In genomic region chr1:23020731-23021130, GRCh38 we compare ENCODE assay signal across 9 cellular contexts. TPM values are rescaled to one million over a fixed set of nuclear protein-coding genes. Genes with fewer than 3 reads are reported as not detected.
DNase-seq lines count a peak whose midpoint lies in the region; ATAC-seq and TF ChIP-seq lines count a peak whose summit lies in the region.
"Had no signal": no experiment of that assay in that cellular context is flagged by ENCODE, and none has a peak within 500 bp of the region (broad histone marks: within the 10 kb centered on the region; RNA-seq: fewer than 3 reads in every experiment).

No MANE protein-coding gene starts in this region.

- no peaks in the 10 kb centered on the region for H3F3A ChIP-seq in GM23338 (replicated peaks; ENCODE audit: low read depth)

- H3K27me3 ChIP-seq in GM23338 (ENCODE audit: insufficient read depth): no peaks in the 10 kb centered on the region
- H3K27me3 ChIP-seq in RWPE2 (ENCODE audit: insufficient read depth, poor library complexity, severe bottlenecking): no peaks in the 10 kb centered on the region
- H3K27me3 ChIP-seq in skeletal muscle satellite cell (ENCODE audit: control insufficient read depth, insufficient read depth, low read length): no peaks in the 10 kb centered on the region

- peak; percentile 7; the same call in 1 of the 3 replicates for ATAC-seq in GM23338
- ATAC-seq in RWPE2 (ENCODE audit: low read depth): 0 out of 3 replicates have a peak, but pooled peaks have one; percentile 16
- ATAC-seq in GM19397 (IDR thresholded peaks at IDR 0.05; ENCODE audit: unreplicated experiment): no peak
- no peak for ATAC-seq in HG03196 (IDR thresholded peaks at IDR 0.05; ENCODE audit: unreplicated experiment)

- H3K79me2 ChIP-seq in GM23338 (replicated peaks; ENCODE audit: insufficient read depth): peaks cover 64% of the 10 kb centered on the region

- H3K27me3 Mint-ChIP-seq in GM23338 (ENCODE audit: insufficient read depth, low read depth, poor library complexity): no peaks in the 10 kb centered on the region

- H3K27ac Mint-ChIP-seq in GM23338: peak overlapping the region; percentile 95; the same call in 1 of the 2 replicates

- H3K4me3 Mint-ChIP-seq in GM23338: peak overlapping the region; percentile 92

- H3K27ac ChIP-seq in GM23338 (ENCODE audit: low read depth) (no peak overlapping the region), RWPE2 (ENCODE audit: poor library complexity, severe bottlenecking) (peak overlapping the region; percentile 77)

- peak overlapping the region; percentile 95 for H3K9ac ChIP-seq in skeletal muscle satellite cell (ENCODE audit: low read depth, low read length)

- H3K4me1 Mint-ChIP-seq in GM23338: peaks cover 17% of the 10 kb centered on the region

- peaks cover 27% of the 10 kb centered on the region for H3K9me3 Mint-ChIP-seq in GM23338

- peaks cover 40% of the 10 kb centered on the region for H3K36me3 Mint-ChIP-seq in GM23338 (ENCODE audit: low read depth)

- H3K9me3 ChIP-seq in RWPE2 (ENCODE audit: severe bottlenecking) (peaks cover 3% of the 10 kb centered on the region), skeletal muscle satellite cell (replicated peaks; ENCODE audit: low read length) (no peaks in the 10 kb centered on the region)

- peak overlapping the region; percentile 90 for H3K4me2 ChIP-seq in GM23338
- H3K4me2 ChIP-seq in skeletal muscle satellite cell (ENCODE audit: low read length): peak overlapping the region; percentile 82

- DNase-seq in GM23338 (ENCODE audit: low spot score) (peak; percentile 26), RWPE2 (ENCODE audit: low spot score) (no peak), fibroblast of pulmonary artery (ENCODE audit: low read depth) (no peak), GM03348 (ENCODE audit: low spot score) (no peak), NCI-H510A treated with DMSO at 0.1 percent for 48 hours (lab: John Stamatoyannopoulos, UW) (no peak)

- no peak overlapping the region for H2AFZ ChIP-seq in GM23338

- H4K20me1 ChIP-seq in GM23338 (replicated peaks; ENCODE audit: insufficient read depth): peaks cover 46% of the 10 kb centered on the region

- H3K4me3 ChIP-seq in GM23338 (peak overlapping the region; percentile 84), RWPE2 (ENCODE audit: severe bottlenecking) (peak overlapping the region; percentile 92), fibroblast of pulmonary artery (replicated peaks; ENCODE audit: low read depth, low read length) (peak overlapping the region; percentile 89), skeletal muscle satellite cell (ENCODE audit: low read length) (peak overlapping the region; percentile 99)

- no peaks in the 10 kb centered on the region for H3K9me2 ChIP-seq in GM23338 (ENCODE audit: insufficient read depth)

- H3K36me3 ChIP-seq in GM23338 (ENCODE audit: insufficient read depth) (peaks cover 6% of the 10 kb centered on the region; the same call in 1 of the 2 replicates), RWPE2 (ENCODE audit: low read depth) (peaks cover 6% of the 10 kb centered on the region; the same call in 1 of the 2 replicates), skeletal muscle satellite cell (ENCODE audit: insufficient read depth, low read length) (no peaks in the 10 kb centered on the region)

- TF ChIP-seq CTCF in GM23338 (conservative IDR thresholded peaks at IDR 0.05; ENCODE audit: low read depth in 2 of 2) (no peak), RWPE2 (IDR thresholded peaks at IDR 0.05; ENCODE audit: poor library complexity, severe bottlenecking) (no peak), fibroblast of pulmonary artery (IDR thresholded peaks at IDR 0.05; ENCODE audit: low read length, missing control alignments) (no peak)

- H3K4me1 ChIP-seq in GM23338 (ENCODE audit: insufficient read depth) (peaks cover 6% of the 10 kb centered on the region; the same call in 1 of the 2 replicates), RWPE2 (ENCODE audit: insufficient read depth, poor library complexity, severe bottlenecking) (peaks cover 8% of the 10 kb centered on the region), skeletal muscle satellite cell (ENCODE audit: control insufficient read depth, insufficient read depth, low read length) (peaks cover 11% of the 10 kb centered on the region)

TF ChIP-seq in GM23338, 12 proteins besides CTCF, POLR2A, EP300 and RAD21 (continues in another document):
- TF ChIP-seq EZH2phosphoT487 (IDR thresholded peaks at IDR 0.05; ENCODE audit: unreplicated experiment) (no peak), REST (IDR thresholded peaks at IDR 0.05; ENCODE audit: unreplicated experiment) (no peak), NANOG (IDR thresholded peaks at IDR 0.05; ENCODE audit: borderline replicate concordance) (no peak), STAT1 (IDR thresholded peaks at IDR 0.05; ENCODE audit: unreplicated experiment) (no peak), ZNF331 (CRISPR knock-in tag; IDR thresholded peaks at IDR 0.05; ENCODE audit: low read depth) (no peak), POLR2AphosphoS5 (IDR thresholded peaks at IDR 0.05; ENCODE audit: low read depth) (no peak), JUNB (IDR thresholded peaks at IDR 0.05; ENCODE audit: unreplicated experiment) (no peak), ETS1 (IDR thresholded peaks at IDR 0.05) (no peak), CREB1 (CRISPR knock-in tag; IDR thresholded peaks at IDR 0.05; ENCODE audit: low read depth) (no peak), EZH2 (IDR thresholded peaks at IDR 0.05; ENCODE audit: low read depth, unreplicated experiment) (no peak), ZNF114 (CRISPR knock-in tag; IDR thresholded peaks at IDR 0.05) (no peak)

RNA-seq across cellular contexts. Expression of gene KDM1A, which starts 1.5 kb away (rescaled TPM):
- total RNA-seq in GM23338 (2014; rRNA removed; shearing (Covaris generic)): 252 and 253 TPM in 2 replicates
- polyA plus RNA-seq in GM23338 (2016; fragmentation: Nextera tagmentation; extraction: Ambion mirVana): 76.9 and 86.4 TPM in 2 replicates
- total RNA-seq in skeletal muscle satellite cell (2012; rRNA removed): 85.4 and 86.2 TPM in 2 replicates

RNA-seq across cellular contexts. Expression of gene TEX46, which starts 5.1 kb away (rescaled TPM):
- not detected in 2 replicates for total RNA-seq in GM23338 (2014; rRNA removed; shearing (Covaris generic))
- polyA plus RNA-seq in GM23338 (2016; fragmentation: Nextera tagmentation; extraction: Ambion mirVana): 0.66 TPM in 1 of 2 replicates, not detected in the other
- total RNA-seq in skeletal muscle satellite cell (2012; rRNA removed): not detected in 2 replicates
- total RNA-seq: pulmonary artery endothelial cell had no signal

RNA-seq across cellular contexts. Expression of gene LACTBL1, which starts 48.1 kb away (rescaled TPM):
- not detected in 2 replicates for total RNA-seq in GM23338 (2014; rRNA removed; shearing (Covaris generic))
- polyA plus RNA-seq in GM23338 (2016; fragmentation: Nextera tagmentation; extraction: Ambion mirVana): not detected in 2 replicates
- not detected in 2 replicates for total RNA-seq in skeletal muscle satellite cell (2012; rRNA removed)
- total RNA-seq: pulmonary artery endothelial cell had no signal

Comparison
In these comparisons a context has a peak if more than half of its experiments do, and no peak if none do; other contexts are left out.
1. ATAC-seq: peak in GM23338 (single experiment) and RWPE2 (single experiment); none in GM19397 (single experiment) and HG03196 (single experiment).
2. Peak in every context shown above with its lines, with median percentiles within 50 percentile points of each other: H3K4me3 ChIP-seq.